Comparison of ENCODE assay signal across 18 cellular contexts in genomic region chr21:14691924-14692323, GRCh38.
A peak's percentile ranks its signal among the peaks of the same experiment; 100 is the strongest.
DNase-seq lines count a peak whose midpoint lies in the region; ATAC-seq, FAIRE-seq and TF ChIP-seq lines count a peak whose summit lies in the region.
"Had no signal": no experiment of that assay in that cellular context is flagged by ENCODE, and none has a peak within 500 bp of the region (broad histone marks: within the 10 kb centered on the region; RNA-seq: fewer than 3 reads in every experiment).

No MANE protein-coding gene starts in this region.

- peak overlapping the region; percentile 25 for H3K27ac Mint-ChIP-seq in activated naive CD4-positive, alpha-beta T cell treated with anti-CD3 and anti-CD28 coated beads for 36 hours

- FAIRE-seq in K562 (lab: Jason Lieb, UNC), result no peak
- FAIRE-seq: GM18507 had no signal

- ATAC-seq in K562 (no peak), HG03439 (IDR thresholded peaks at IDR 0.05; ENCODE audit: unreplicated experiment) (no peak)
- ATAC-seq: HCT116 had no signal

- no peak overlapping the region for H3K9ac ChIP-seq in K562 (ENCODE audit: insufficient read depth in 1 of 2, low read depth in 2 of 2, low read length in 2 of 2)
- H3K9ac ChIP-seq: BLaER1, SK-N-SH had no signal

- H3K9me3 ChIP-seq in K562 (replicated peaks; ENCODE audit: control insufficient read depth, insufficient read depth, low read depth, low read length), result no peaks in the 10 kb centered on the region
- H3K9me3 ChIP-seq: BLaER1, Peyer's patch, SK-N-SH had no signal

- peaks cover 3% of the 10 kb centered on the region for H3K9me3 Mint-ChIP-seq in activated naive CD4-positive, alpha-beta T cell treated with anti-CD3 and anti-CD28 coated beads for 36 hours

- H3K36me3 Mint-ChIP-seq in activated naive CD4-positive, alpha-beta T cell treated with anti-CD3 and anti-CD28 coated beads for 36 hours (ENCODE audit: low read depth), result peaks cover 3% of the 10 kb centered on the region

- WGBS in K562 (ENCODE audit: insufficient coverage, low coverage, missing lambda C conversion rate), result 64% methylated on average over 5 of the region's 5 CpGs

- in situ Hi-C loops in K562 (cut with MboI), result no loop called here

- H4K20me1 ChIP-seq in K562 (replicated peaks; ENCODE audit: control insufficient read depth, insufficient read depth, low read length), result no peaks in the 10 kb centered on the region
- H4K20me1 ChIP-seq: BLaER1 had no signal

- TF ChIP-seq CTCF in K562 (IDR thresholded peaks at IDR 0.05 in 2 of 3, conservative IDR thresholded peaks at IDR 0.05 in 1 of 3; ENCODE audit: insufficient read depth in 2 of 3, low read depth in 1 of 3, low read length in 3 of 3), result no peak

- no peak for TF ChIP-seq POLR2A in K562 (conservative IDR thresholded peaks at IDR 0.05)

- no peak for TF ChIP-seq RAD21 in K562 (CRISPR knock-in tag; conservative IDR thresholded peaks at IDR 0.05 in 1 of 2, IDR thresholded peaks at IDR 0.05 in 1 of 2)

- no peaks in the 10 kb centered on the region for H3K27me3 ChIP-seq in K562 (ENCODE audit: control insufficient read depth in 2 of 2, insufficient read depth in 2 of 2, low read length in 2 of 2)
- H3K27me3 ChIP-seq: BLaER1, Peyer's patch had no signal

- BruUV-seq in K562 (replicated peaks; lab: Mats Ljungman, UMichigan), result no TSS peak

- CTCF ChIA-PET in activated naive CD4-positive, alpha-beta T cell treated with anti-CD3 and anti-CD28 coated beads for 36 hours (lab: Charles Lee), result interaction anchor here (0.8 kb wide), 1 partner anchor 20 kb away, joined by 3 read pairs; no protein-coding TSS in a partner anchor
- CTCF ChIA-PET in K562 (lab: Yijun Ruan, JAX; ENCODE audit: low intra/inter-chr PET ratio), result no interaction called here

- H2AFZ ChIP-seq in K562 (ENCODE audit: low read depth, low read length), result no peak overlapping the region

- peaks cover 34% of the 10 kb centered on the region for H3K4me1 Mint-ChIP-seq in activated naive CD4-positive, alpha-beta T cell treated with anti-CD3 and anti-CD28 coated beads for 36 hours (ENCODE audit: low read depth)

- no peaks in the 10 kb centered on the region for H3K79me2 ChIP-seq in K562 (ENCODE audit: control insufficient read depth, insufficient read depth, low read length)

- no peak overlapping the region for H3K4me2 ChIP-seq in K562 (ENCODE audit: insufficient read depth, low read length)
- H3K4me2 ChIP-seq: BLaER1, SK-N-SH had no signal

- no peak overlapping the region for H3K27ac ChIP-seq in K562 (ENCODE audit: extremely low read depth, low read depth, low read length)
- H3K27ac ChIP-seq: 22Rv1, BLaER1, Peyer's patch had no signal

- intact Hi-C loops in activated naive CD4-positive, alpha-beta T cell treated with anti-CD3 and anti-CD28 coated beads for 36 hours (cut with micrococcal nuclease), result no loop called here
- intact Hi-C loops in K562 (cut with micrococcal nuclease), result no loop called here

- no peak overlapping the region for H3K4me3 Mint-ChIP-seq in activated naive CD4-positive, alpha-beta T cell treated with anti-CD3 and anti-CD28 coated beads for 36 hours

- DNase-seq in DMS 273 (lab: John Stamatoyannopoulos, UW; ENCODE audit: unreplicated experiment) (peak; percentile 21), DMS 273 treated with DMSO at 0.1 percent for 48 hours (lab: John Stamatoyannopoulos, UW) (no peak), NCI-H774 (lab: John Stamatoyannopoulos, UW) (peak; percentile 8), K562 (ENCODE audit: extremely low read depth in 1 of 4, low spot score in 3 of 4) (no peak)
- DNase-seq in activated naive CD4-positive, alpha-beta T cell treated with anti-CD3 and anti-CD28 coated beads for 36 hours, result no peak
- no peak for DNase-seq in activated naive CD4-positive, alpha-beta T cell treated with Interleukin-2 at 50 U/mL for 16 hours
- DNase-seq in stimulated activated CD4-positive, alpha-beta T cell treated with anti-CD3 and anti-CD28 coated beads, Interleukin-4, amount 100 ng/mL, for 4 hours, result no peak
- DNase-seq: IMR-90, NCI-H187, NCI-H2171, Peyer's patch, Right ventricle myocardium superior, SK-N-SH had no signal

- POLR2A ChIA-PET in K562 (lab: Yijun Ruan, JAX), result interaction anchor here (0.9 to 1.2 kb wide), 2 partner anchors 17 to 19 kb away, joined by 4 to 6 read pairs; no protein-coding TSS in a partner anchor

- TF ChIP-seq EP300 in K562 (IDR thresholded peaks at IDR 0.05; ENCODE audit: low read length), result no peak

- no peaks in the 10 kb centered on the region for H3K9me1 ChIP-seq in K562 (ENCODE audit: control insufficient read depth, insufficient read depth, low read length)

- H3K4me3 ChIP-seq in K562, result no peak overlapping the region
- H3K4me3 ChIP-seq: BLaER1, Peyer's patch had no signal

- no peaks in the 10 kb centered on the region for H3K36me3 ChIP-seq in K562 (ENCODE audit: control insufficient read depth, insufficient read depth, low read length)
- H3K36me3 ChIP-seq: BLaER1, Peyer's patch had no signal

- H3K27me3 Mint-ChIP-seq in activated naive CD4-positive, alpha-beta T cell treated with anti-CD3 and anti-CD28 coated beads for 36 hours (ENCODE audit: low read depth), result no peaks in the 10 kb centered on the region

- H3K4me1 ChIP-seq in K562 (replicated peaks in 1 of 2; ENCODE audit: control insufficient read depth in 2 of 2, insufficient read depth in 2 of 2, low read length in 2 of 2), result peaks cover 2 to 14% of the 10 kb centered on the region in 2 experiments; a peak in 1 of 5 replicates
- H3K4me1 ChIP-seq: BLaER1 had no signal

TF ChIP-seq in K562, 482 proteins besides CTCF, POLR2A, EP300 and RAD21:
- TF ChIP-seq ZBTB17 (CRISPR knock-in tag; IDR thresholded peaks at IDR 0.05) (no peak), ATF3 (IDR thresholded peaks at IDR 0.05) (0 out of 2 replicates have a peak, but pooled peaks have one; percentile 17), ATF3 (CRISPR knock-in tag; conservative IDR thresholded peaks at IDR 0.05) (no peak)
- TF ChIP-seq, protein P1, sequence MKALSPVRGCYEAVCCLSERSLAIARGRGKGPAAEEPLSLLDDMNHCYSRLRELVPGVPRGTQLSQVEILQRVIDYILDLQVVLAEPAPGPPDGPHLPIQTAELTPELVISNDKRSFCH (CRISPR knock-in tag; IDR thresholded peaks at IDR 0.05), result no peak
- TF ChIP-seq, protein P1 (tag; IDR thresholded peaks at IDR 0.05), result 0 out of 2 replicates have a peak, but pooled peaks have one; percentile 23

Comparison
In these comparisons a context has a peak if more than half of its experiments do, and no peak if none do; other contexts are left out.
1. DNase-seq: peak in DMS 273 (single experiment) and NCI-H774 (single experiment); none in DMS 273 treated with DMSO at 0.1 percent for 48 hours (single experiment), activated naive CD4-positive, alpha-beta T cell treated with anti-CD3 and anti-CD28 coated beads for 36 hours (single experiment), activated naive CD4-positive, alpha-beta T cell treated with Interleukin-2 at 50 U/mL for 16 hours (single experiment), K562 (0 of 4) and stimulated activated CD4-positive, alpha-beta T cell treated with anti-CD3 and anti-CD28 coated beads, Interleukin-4, amount 100 ng/mL, for 4 hours (0 of 2).